7 cellular contexts compared by ENCODE assay signal in genomic region chr15:82655606-82656005, GRCh38. TPM values are rescaled to one million over a fixed set of nuclear protein-coding genes. Genes with fewer than 3 reads are reported as not detected.
"Had no signal": no experiment of that assay in that cellular context is flagged by ENCODE, and none has a peak within 500 bp of the region (broad histone marks: within the 10 kb centered on the region; RNA-seq: fewer than 3 reads in every experiment).

No MANE protein-coding gene starts in this region.

- H3K36me3 ChIP-seq: HAP-1 had no signal

- H2AFZ ChIP-seq: GM23338 had no signal

- H3K4me3 ChIP-seq: GM23338, HAP-1 had no signal

- FAIRE-seq: HepG2 had no signal

- H3K4me1 ChIP-seq: HAP-1 had no signal

- DNase-seq: H7, HFFc6 had no signal

- H3K4me2 ChIP-seq: GM23338 had no signal

- H3K9me3 ChIP-seq: HAP-1 had no signal

- H3K27ac ChIP-seq: HL-60 had no signal

RNA-seq across cellular contexts. Expression of gene AP3B2, which starts 54.1 kb away (rescaled TPM):
- total RNA-seq: HepG2, HFFc6, HT1080 had no signal
- polyA plus RNA-seq: HepG2 had no signal
